Comparison of ENCODE assay signal across 18 cellular contexts in the genomic region with DNA sequence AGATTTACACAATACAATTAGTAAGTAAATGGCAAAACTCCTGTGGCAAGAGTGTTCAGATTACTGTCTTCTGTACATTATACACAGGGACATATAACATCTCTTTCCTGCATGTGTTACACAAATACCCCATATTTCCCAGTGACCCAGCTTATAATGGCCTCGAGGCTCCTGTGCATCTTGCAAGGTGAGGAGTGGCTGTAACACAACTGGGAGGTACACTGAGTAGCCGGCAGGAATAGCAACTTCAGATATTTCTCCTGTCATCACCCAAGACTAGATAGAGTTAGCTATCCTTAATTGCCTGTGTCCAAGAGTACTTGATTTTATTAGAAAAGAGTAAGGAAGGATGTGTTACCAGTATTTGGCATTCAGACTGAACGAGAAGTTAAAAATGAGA.
"Had no signal": no experiment of that assay in that cellular context is flagged by ENCODE, and none has a peak within 500 bp of the region (broad histone marks: within the 10 kb centered on the region; RNA-seq: fewer than 3 reads in every experiment).

No MANE protein-coding gene starts in this region.

- H3K27ac Mint-ChIP-seq: activated CD4-positive, alpha-beta T cell treated with anti-CD3 and anti-CD28 coated beads for 36 hours; stimulated activated effector memory CD8-positive, alpha-beta T cell treated with anti-CD3 and anti-CD28 coated beads, Interleukin-12 subunit alpha, Interleukin-12 subunit beta, amount 100 ng/mL, for 72 hours; type B pancreatic cell had no signal

- DNase-seq: activated CD4-positive, alpha-beta T cell treated with anti-CD3 and anti-CD28 coated beads for 36 hours; activated CD4-positive, alpha-beta T cell treated with anti-CD3 and anti-CD28 coated beads, Interleukin-2, amount 50 U/mL, for 48 hours; activated gamma-delta T cell; adrenal gland; erythroblast; foreskin melanocyte; heart left ventricle; kidney; left ventricle myocardium inferior; mammary epithelial cell; sigmoid colon; stimulated activated CD4-positive, alpha-beta T cell treated with anti-CD3 and anti-CD28 coated beads, Interleukin-4, amount 100 ng/mL, for 24 hours; stomach; T-helper 2 cell had no signal

- H3K27me3 ChIP-seq: adrenal gland, heart left ventricle, sigmoid colon, stomach had no signal

- H3K4me1 ChIP-seq: parathyroid adenoma had no signal

- H3K36me3 ChIP-seq: adrenal gland, heart left ventricle, left ventricle myocardium inferior, sigmoid colon, stomach had no signal

- FAIRE-seq: kidney had no signal

- H3K4me3 ChIP-seq: adrenal gland, heart left ventricle, left ventricle myocardium inferior, sigmoid colon, stomach had no signal

- H3K4me3 Mint-ChIP-seq: activated CD4-positive, alpha-beta T cell treated with anti-CD3 and anti-CD28 coated beads for 36 hours; stimulated activated effector memory CD8-positive, alpha-beta T cell treated with anti-CD3 and anti-CD28 coated beads, Interleukin-12 subunit alpha, Interleukin-12 subunit beta, amount 100 ng/mL, for 72 hours; type B pancreatic cell had no signal

- H3K27me3 Mint-ChIP-seq: activated CD4-positive, alpha-beta T cell treated with anti-CD3 and anti-CD28 coated beads for 36 hours; type B pancreatic cell had no signal

- H2AFZ ChIP-seq: parathyroid adenoma had no signal

- H3K9me3 ChIP-seq: adrenal gland, heart left ventricle, left ventricle myocardium inferior, sigmoid colon, stomach had no signal

- H3K9me3 Mint-ChIP-seq: activated naive CD4-positive, alpha-beta T cell treated with anti-CD3 and anti-CD28 coated beads, Interleukin-2, amount 50 U/mL, for 72 hours; stimulated activated effector memory CD8-positive, alpha-beta T cell treated with anti-CD3 and anti-CD28 coated beads, Interleukin-12 subunit alpha, Interleukin-12 subunit beta, amount 100 ng/mL, for 72 hours; type B pancreatic cell had no signal

- H3K27ac ChIP-seq: adrenal gland, heart left ventricle, left ventricle myocardium inferior, parathyroid adenoma, sigmoid colon, stomach had no signal

- ATAC-seq: activated CD4-positive, alpha-beta T cell treated with anti-CD3 and anti-CD28 coated beads for 36 hours; activated naive CD4-positive, alpha-beta T cell treated with anti-CD3 and anti-CD28 coated beads, Interleukin-2, amount 50 U/mL, for 72 hours; heart left ventricle; stimulated activated effector memory CD8-positive, alpha-beta T cell treated with anti-CD3 and anti-CD28 coated beads, Interleukin-12 subunit alpha, Interleukin-12 subunit beta, amount 100 ng/mL, for 72 hours had no signal

- H3K9ac ChIP-seq: parathyroid adenoma had no signal
